ENCODE assay signal across 1 cellular context in genomic region chr13:29835280-29836061, GRCh38.
TF ChIP-seq lines count a peak whose summit lies in the region.

No MANE protein-coding gene starts in this region.

TF ChIP-seq in HCT116, 20 proteins besides CTCF, POLR2A, EP300 and RAD21:
- TF ChIP-seq CBX3 (IDR thresholded peaks at IDR 0.05; ENCODE audit: low read depth), result no peak
- TF ChIP-seq SRF (IDR thresholded peaks at IDR 0.05; ENCODE audit: low read depth), result no peak
- TF ChIP-seq CEBPB (IDR thresholded peaks at IDR 0.05; ENCODE audit: low read depth), result no peak
- TF ChIP-seq ZNF274 (IDR thresholded peaks at IDR 0.05; ENCODE audit: low read depth, low read length), result no peak
- no peak for TF ChIP-seq SIN3A (IDR thresholded peaks at IDR 0.05; ENCODE audit: low read depth)
- TF ChIP-seq MAX (IDR thresholded peaks at IDR 0.05), result no peak
- no peak for TF ChIP-seq EZH2 (IDR thresholded peaks at IDR 0.05)
- no peak for TF ChIP-seq ELF1 (IDR thresholded peaks at IDR 0.05; ENCODE audit: borderline replicate concordance, low read depth)
- no peak for TF ChIP-seq ZBTB33 (IDR thresholded peaks at IDR 0.05; ENCODE audit: extremely low read depth, insufficient replicate concordance, low read length)
- TF ChIP-seq ZFX (IDR thresholded peaks at IDR 0.05), result no peak
- TF ChIP-seq EZH2phosphoT487 (IDR thresholded peaks at IDR 0.05; ENCODE audit: borderline replicate concordance), result no peak
